10 cellular contexts compared by ENCODE assay signal in the genomic region with DNA sequence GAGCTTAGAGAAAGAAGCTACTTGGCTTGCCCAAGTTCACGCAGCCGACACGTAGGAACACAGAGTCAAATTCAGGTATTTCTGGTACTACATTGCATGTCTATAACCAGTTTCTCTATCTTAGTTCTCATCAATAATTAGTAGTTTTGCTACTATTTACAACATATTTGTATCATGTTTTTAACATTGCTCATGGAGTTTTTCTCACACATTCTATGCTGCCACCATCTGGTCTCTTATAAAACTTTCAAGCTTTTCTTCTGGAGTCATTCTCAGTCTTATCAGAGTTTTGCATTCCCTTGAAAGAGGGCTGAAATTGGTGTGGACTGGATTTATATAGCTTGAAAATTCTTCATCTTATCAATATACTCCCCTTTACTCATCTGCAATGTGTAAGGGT.
A peak's percentile ranks its signal among the peaks of the same experiment; 100 is the strongest.
DNase-seq lines count a peak whose midpoint lies in the region; ATAC-seq and TF ChIP-seq lines count a peak whose summit lies in the region.
"Had no signal": no experiment of that assay in that cellular context is flagged by ENCODE, and none has a peak within 500 bp of the region (broad histone marks: within the 10 kb centered on the region; RNA-seq: fewer than 3 reads in every experiment).

No MANE protein-coding gene starts in this region.

- BruUV-seq in PC-9 (replicated peaks; lab: Mats Ljungman, UMichigan): no TSS peak

- H3K4me3 ChIP-seq in PC-9 (no peak overlapping the region), epithelial cell of proximal tubule (ENCODE audit: low read depth, low read length) (no peak overlapping the region)
- H3K4me3 ChIP-seq: colonic mucosa had no signal

- H3K27me3 ChIP-seq in PC-9 (ENCODE audit: insufficient read depth, low read depth): no peaks in the 10 kb centered on the region
- H3K27me3 ChIP-seq: colonic mucosa had no signal

- TF ChIP-seq CTCF in GM12872 (IDR thresholded peaks at IDR 0.05; ENCODE audit: insufficient read depth, low read depth, low read length): 0 out of 3 replicates have a peak, but pooled peaks have one; percentile 8
- peak; percentile 57; the same call in 1 of the 2 replicates for TF ChIP-seq CTCF in PC-9 (conservative IDR thresholded peaks at IDR 0.05)
- TF ChIP-seq CTCF in epithelial cell of proximal tubule (conservative IDR thresholded peaks at IDR 0.05; ENCODE audit: low read depth, low read length): peak; percentile 53

- CTCF ChIA-PET in PC-9 (lab: Charles Lee): interaction anchor here (0.5 to 0.6 kb wide), 2 partner anchors 302 to 845 kb away, joined by 3 to 5 read pairs; no protein-coding TSS in a partner anchor

- H3K27ac ChIP-seq in PC-9: no peak overlapping the region
- H3K27ac ChIP-seq: colonic mucosa had no signal

- no peaks in the 10 kb centered on the region for H4K20me1 ChIP-seq in PC-9 (ENCODE audit: insufficient read depth)

- H3K9me2 ChIP-seq in PC-9 (ENCODE audit: insufficient read depth): no peaks in the 10 kb centered on the region

- no peak for ATAC-seq in GM21786 (IDR thresholded peaks at IDR 0.05; ENCODE audit: unreplicated experiment)

- no peaks in the 10 kb centered on the region for H3K4me1 ChIP-seq in PC-9 (replicated peaks; ENCODE audit: insufficient read depth)
- H3K4me1 ChIP-seq: colonic mucosa had no signal

- no peak overlapping the region for H2AFZ ChIP-seq in PC-9

- no peaks in the 10 kb centered on the region for H3K9me3 ChIP-seq in PC-9 (ENCODE audit: insufficient read depth, low read depth)
- H3K9me3 ChIP-seq: colonic mucosa had no signal

- intact Hi-C loops in PC-9 (cut with micrococcal nuclease; ENCODE audit: unreplicated experiment): no loop called here

- H3K36me3 ChIP-seq in PC-9 (ENCODE audit: low read depth): no peaks in the 10 kb centered on the region
- H3K36me3 ChIP-seq: colonic mucosa had no signal

- no peak overlapping the region for H3K4me2 ChIP-seq in PC-9

- no peaks in the 10 kb centered on the region for H3K79me2 ChIP-seq in PC-9 (ENCODE audit: low read depth)

- POLR2A ChIA-PET in PC-9 (lab: Charles Lee; ENCODE audit: unreplicated experiment): no interaction called here

- H3F3A ChIP-seq in PC-9 (ENCODE audit: insufficient read depth, low read depth): no peaks in the 10 kb centered on the region

- peak in 1 of 2 experiments; percentile 55 for DNase-seq in PC-9
- no peak for DNase-seq in epithelial cell of proximal tubule (ENCODE audit: low read depth)
- DNase-seq in pons (ENCODE audit: low spot score): peak; percentile 13
- no peak for DNase-seq in globus pallidus (ENCODE audit: low spot score)
- no peak for DNase-seq in activated effector memory CD4-positive, alpha-beta T cell treated with anti-CD3 and anti-CD28 coated beads, Interleukin-2, amount 50 U/mL, for 16 hours
- DNase-seq in activated CD8-positive, alpha-beta memory T cell treated with anti-CD3 and anti-CD28 coated beads, Interleukin-2, amount 50 U/mL, for 4 hours: no peak
- DNase-seq: colonic mucosa, NCI-H187 had no signal
